In the genomic region with DNA sequence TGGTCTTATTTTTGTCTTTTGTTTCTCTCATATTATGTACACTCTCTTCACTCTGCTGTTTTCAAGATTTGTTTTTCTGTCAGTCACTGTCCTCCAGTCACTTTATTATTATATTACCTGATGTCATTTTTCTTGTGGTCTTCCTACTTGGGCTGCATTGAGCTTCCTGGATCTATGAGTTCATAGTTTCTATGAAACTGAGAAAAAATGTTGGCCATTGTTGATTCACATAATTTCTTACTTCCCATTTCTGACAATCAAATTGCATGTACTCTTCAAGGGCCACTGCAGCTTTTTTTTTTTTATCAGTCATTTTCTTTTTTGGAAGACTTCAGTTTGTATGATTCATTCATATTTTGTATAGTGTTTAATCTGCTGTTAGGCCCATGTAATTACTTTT, we compare ENCODE assay signal across 14 cellular contexts.
"Had no signal": no experiment of that assay in that cellular context is flagged by ENCODE, and none has a peak within 500 bp of the region (broad histone marks: within the 10 kb centered on the region; RNA-seq: fewer than 3 reads in every experiment).

No MANE protein-coding gene starts in this region.

- H3K27me3 ChIP-seq: breast epithelium, dorsolateral prefrontal cortex, neural progenitor cell, pancreas, stomach had no signal

- H3K9ac ChIP-seq: neural progenitor cell had no signal

- H3K4me2 ChIP-seq: neural progenitor cell had no signal

- ATAC-seq: activated CD4-positive, alpha-beta T cell treated with anti-CD3 and anti-CD28 coated beads for 36 hours; activated T-cell treated with anti-CD3 and anti-CD28 coated beads, Interleukin-2, amount 50 U/mL, for 72 hours; pancreas had no signal

- H3K36me3 ChIP-seq: breast epithelium, neural progenitor cell, pancreas, stomach, thoracic aorta had no signal

- H3K4me1 ChIP-seq: breast epithelium, neural progenitor cell, pancreas, stomach had no signal

- DNase-seq: activated CD4-positive, alpha-beta memory T cell treated with anti-CD3 and anti-CD28 coated beads, Interleukin-2, amount 10 ng/mL, durations not matched to agents 7 days and 5 days; activated CD4-positive, alpha-beta T cell treated with anti-CD3 and anti-CD28 coated beads for 36 hours; activated gamma-delta T cell treated with Interleukin-2 at 50 U/mL for 16 hours; activated T-cell treated with anti-CD3 and anti-CD28 coated beads, Interleukin-2, amount 50 U/mL, for 72 hours; aorta; dorsolateral prefrontal cortex; hippocampal formation; pancreas; stimulated activated CD4-positive, alpha-beta T cell treated with anti-CD3 and anti-CD28 coated beads, Interleukin-4, amount 100 ng/mL, for 4 hours; stomach had no signal

- H3K9me3 ChIP-seq: pancreas had no signal

- H3K4me3 ChIP-seq: breast epithelium, dorsolateral prefrontal cortex, neural progenitor cell, pancreas, stomach, thoracic aorta had no signal

- H2AFZ ChIP-seq: neural progenitor cell had no signal

- H3K27ac ChIP-seq: breast epithelium, dorsolateral prefrontal cortex, neural progenitor cell, pancreas, stomach, thoracic aorta, VCaP had no signal
